ENCODE assay signal across 14 cellular contexts in the genomic region with DNA sequence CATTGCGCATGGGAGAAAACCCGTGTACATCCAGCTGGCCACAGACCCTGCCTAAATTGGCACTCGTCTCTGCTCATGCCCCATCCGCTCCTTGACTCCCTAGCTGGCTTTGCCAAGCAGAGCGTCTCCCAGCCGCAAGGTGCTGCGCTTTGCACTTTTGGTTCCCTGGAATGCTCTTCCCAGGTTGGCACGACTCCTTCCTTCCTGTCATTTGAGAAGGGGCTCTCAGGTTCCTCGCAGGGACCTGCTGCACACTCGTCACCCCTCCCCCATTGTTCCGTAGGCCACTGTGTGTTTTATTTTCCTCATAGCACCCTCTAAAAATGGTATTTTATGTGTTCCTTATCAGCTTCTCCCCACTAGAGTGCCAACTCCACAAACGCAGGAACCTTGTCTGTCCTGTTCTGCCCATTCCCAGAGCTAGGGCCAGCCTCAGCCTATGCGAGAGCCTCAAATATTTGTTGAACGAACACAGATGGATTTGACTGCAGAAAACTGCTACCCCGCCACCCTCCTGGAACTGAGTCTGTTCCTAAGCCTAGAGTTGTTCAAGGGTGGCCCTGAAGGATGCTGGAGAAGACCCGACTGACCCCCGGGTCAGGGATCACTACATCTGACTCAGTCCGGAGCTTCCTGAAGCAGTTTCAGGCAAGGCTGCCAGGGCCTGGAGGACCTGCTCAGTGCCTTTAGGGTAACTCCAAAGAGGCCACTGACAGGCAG. TPM values are rescaled to one million over a fixed set of nuclear protein-coding genes. Genes with fewer than 3 reads are reported as not detected.
DNase-seq lines count a peak whose midpoint lies in the region; ATAC-seq and TF ChIP-seq lines count a peak whose summit lies in the region.
"Had no signal": no experiment of that assay in that cellular context is flagged by ENCODE, and none has a peak within 500 bp of the region (broad histone marks: within the 10 kb centered on the region; RNA-seq: fewer than 3 reads in every experiment).

No MANE protein-coding gene starts in this region.

- no peak overlapping the region for H3K4me3 ChIP-seq in duodenal mucosa (ENCODE audit: low read depth in 1 of 2, low read length in 2 of 2)
- H3K4me3 ChIP-seq in lung = no peak overlapping the region

- H3K4me1 Mint-ChIP-seq in activated T-cell treated with anti-CD3 and anti-CD28 coated beads, Interleukin-2, amount 50 U/mL, for 72 hours (ENCODE audit: low read depth) = no peaks in the 10 kb centered on the region

- no peak for DNase-seq in activated T-cell treated with anti-CD3 and anti-CD28 coated beads, Interleukin-2, amount 50 U/mL, for 72 hours
- DNase-seq in activated T-cell treated with anti-CD3 and anti-CD28 coated beads for 4 hours = no peak
- DNase-seq in lung (ENCODE audit: low spot score) = peak; percentile 80
- peak; percentile 61 for DNase-seq in ureter (ENCODE audit: low spot score)
- no peak for DNase-seq in SKM-1 treated with dmso at 0.1 percent for 144 hours (lab: John Stamatoyannopoulos, UW; ENCODE audit: unreplicated experiment)
- no peak for DNase-seq in NCI-H1105 (lab: John Stamatoyannopoulos, UW)
- DNase-seq: ACHN; NCI-H1092 treated with DMSO at 0.1 percent for 48 hours; NCI-H510A; stimulated activated naive CD4-positive, alpha-beta T cell treated with Interleukin-2 at 50 U/mL for 16 hours had no signal

- H3K27ac Mint-ChIP-seq in activated T-cell treated with anti-CD3 and anti-CD28 coated beads, Interleukin-2, amount 50 U/mL, for 72 hours = peak overlapping the region; percentile 13
- H3K27ac Mint-ChIP-seq: activated naive CD8-positive, alpha-beta T cell; nephron had no signal

- WGBS in lung, 2 donors = 55 to 81% methylated on average over 18 of the region's 18 CpGs

- no peak overlapping the region for H3K4me3 Mint-ChIP-seq in activated T-cell treated with anti-CD3 and anti-CD28 coated beads, Interleukin-2, amount 50 U/mL, for 72 hours
- H3K4me3 Mint-ChIP-seq: activated naive CD8-positive, alpha-beta T cell had no signal

- H3K4me1 ChIP-seq in duodenal mucosa (ENCODE audit: control insufficient read depth in 1 of 2, insufficient read depth in 2 of 2, low read length in 2 of 2) = peaks cover 21 to 33% of the 10 kb centered on the region in 2 donors
- H3K4me1 ChIP-seq in lung (ENCODE audit: control insufficient read depth in 2 of 2, insufficient read depth in 2 of 2, low read length in 2 of 2) = peaks cover 0 to 3% of the 10 kb centered on the region in 2 donors

- H3K9me3 ChIP-seq in duodenal mucosa (ENCODE audit: control insufficient read depth in 1 of 2, low read length in 2 of 2) (no peaks in the 10 kb centered on the region), lung (ENCODE audit: control insufficient read depth in 2 of 2, insufficient read depth in 1 of 2, low read length in 1 of 2) (peaks cover 0 to 4% of the 10 kb centered on the region in 2 donors)

- H3K27ac ChIP-seq in duodenal mucosa (ENCODE audit: low read depth, low read length) (peak overlapping the region; percentile 5), lung (ENCODE audit: low read depth in 1 of 2, low read length in 1 of 2) (peak overlapping the region in 1 of 2 donors; percentile 64)

- ATAC-seq in activated T-cell treated with anti-CD3 and anti-CD28 coated beads, Interleukin-2, amount 50 U/mL, for 72 hours (replicated peaks in 1 of 2) = no peak
- ATAC-seq in lung (ENCODE audit: insufficient read depth, low FRiP score) (peak; percentile 50), GM19035 (IDR thresholded peaks at IDR 0.05; ENCODE audit: unreplicated experiment) (no peak)

- H3K9ac ChIP-seq in duodenal mucosa (ENCODE audit: low read depth in 1 of 2, low read length in 2 of 2) = peak overlapping the region; percentile 1 to 43

- no peaks in the 10 kb centered on the region for H3K27me3 ChIP-seq in duodenal mucosa (ENCODE audit: control insufficient read depth in 1 of 2, insufficient read depth in 2 of 2, low read length in 2 of 2)
- no peaks in the 10 kb centered on the region for H3K27me3 ChIP-seq in lung (ENCODE audit: control insufficient read depth, insufficient read depth)

- H3K36me3 ChIP-seq in duodenal mucosa (ENCODE audit: control insufficient read depth in 1 of 2, insufficient read depth in 2 of 2, low read length in 2 of 2) (no peaks in the 10 kb centered on the region), lung (ENCODE audit: control insufficient read depth in 2 of 2, insufficient read depth in 2 of 2, low read length in 2 of 2) (no peaks in the 10 kb centered on the region)

- no peak for TF ChIP-seq CTCF in lung (IDR thresholded peaks at IDR 0.05; ENCODE audit: control extremely low read depth, extremely low read depth)

- no peaks in the 10 kb centered on the region for H3K9me3 Mint-ChIP-seq in activated T-cell treated with anti-CD3 and anti-CD28 coated beads, Interleukin-2, amount 50 U/mL, for 72 hours
- H3K9me3 Mint-ChIP-seq: nephron had no signal

- H3K36me3 Mint-ChIP-seq in activated T-cell treated with anti-CD3 and anti-CD28 coated beads, Interleukin-2, amount 50 U/mL, for 72 hours (ENCODE audit: insufficient read depth in 2 of 2) = no peaks in the 10 kb centered on the region
- H3K36me3 Mint-ChIP-seq: activated naive CD8-positive, alpha-beta T cell had no signal

- H3K27me3 Mint-ChIP-seq in activated T-cell treated with anti-CD3 and anti-CD28 coated beads, Interleukin-2, amount 50 U/mL, for 72 hours (ENCODE audit: low read depth) = peaks cover 19% of the 10 kb centered on the region

RNA-seq across cellular contexts. Expression of a gene that starts 8.4 kb away (rescaled TPM):
- total RNA-seq in activated T-cell treated with anti-CD3 and anti-CD28 coated beads, Interleukin-2, amount 50 U/mL, for 72 hours = 1 to 10 TPM in 1 of 2 donors, under 1 TPM in 1; 0.82 to 1.0 TPM
- total RNA-seq in lung = 10 to 100 TPM; 51.3 to 71.0 TPM
- polyA plus RNA-seq in lung = 10 to 100 TPM; 20.4 to 93.8 TPM
- 34.1 TPM for total RNA-seq in ureter

Comparison
In these comparisons a context has a peak if more than half of its experiments do, and no peak if none do; other contexts are left out.
1. DNase-seq: peak in lung (single experiment) and ureter (single experiment); none in activated T-cell treated with anti-CD3 and anti-CD28 coated beads, Interleukin-2, amount 50 U/mL, for 72 hours (0 of 2), activated T-cell treated with anti-CD3 and anti-CD28 coated beads for 4 hours (single experiment), SKM-1 treated with dmso at 0.1 percent for 144 hours (single experiment) and NCI-H1105 (single experiment).
2. RNA of a gene that starts 8.4 kb away (total RNA-seq): 51.3 to 71.0 TPM in lung and 34.1 TPM in ureter (single experiment); 0.82 to 1.0 TPM in activated T-cell treated with anti-CD3 and anti-CD28 coated beads, Interleukin-2, amount 50 U/mL, for 72 hours; every median in the first group is over 10 times any median in the second.